1 cellular context compared by ENCODE assay signal in genomic region chr9:91422832-91423711, GRCh38.
TF ChIP-seq lines count a peak whose summit lies in the region.

No MANE protein-coding gene starts in this region.

TF ChIP-seq in GM12878, 131 proteins besides CTCF, POLR2A, EP300 and RAD21 (continued from another document):
- TF ChIP-seq, protein P1, sequence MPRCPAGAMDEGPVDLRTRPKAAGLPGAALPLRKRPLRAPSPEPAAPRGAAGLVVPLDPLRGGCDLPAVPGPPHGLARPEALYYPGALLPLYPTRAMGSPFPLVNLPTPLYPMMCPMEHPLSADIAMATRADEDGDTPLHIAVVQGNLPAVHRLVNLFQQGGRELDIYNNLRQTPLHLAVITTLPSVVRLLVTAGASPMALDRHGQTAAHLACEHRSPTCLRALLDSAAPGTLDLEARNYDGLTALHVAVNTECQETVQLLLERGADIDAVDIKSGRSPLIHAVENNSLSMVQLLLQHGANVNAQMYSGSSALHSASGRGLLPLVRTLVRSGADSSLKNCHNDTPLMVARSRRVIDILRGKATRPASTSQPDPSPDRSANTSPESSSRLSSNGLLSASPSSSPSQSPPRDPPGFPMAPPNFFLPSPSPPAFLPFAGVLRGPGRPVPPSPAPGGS (IDR thresholded peaks at IDR 0.05; ENCODE audit: borderline replicate concordance, insufficient read depth, low read depth, low read length, poor library complexity, severe bottlenecking) = peak; percentile 33
- TF ChIP-seq SREBF2 (IDR thresholded peaks at IDR 0.05; ENCODE audit: low read length) (no peak), DPF2 (IDR thresholded peaks at IDR 0.05) (no peak), POLR2AphosphoS2 (IDR thresholded peaks at IDR 0.05; ENCODE audit: low read depth, low read length) (no peak), MTA3 (IDR thresholded peaks at IDR 0.05; ENCODE audit: borderline replicate concordance, low read length) (no peak), PAX8 (IDR thresholded peaks at IDR 0.05) (no peak), ZZZ3 (IDR thresholded peaks at IDR 0.05; ENCODE audit: control insufficient read depth, insufficient read length, low read depth) (no peak), SP1 (IDR thresholded peaks at IDR 0.05; ENCODE audit: low read depth, low read length) (no peak), MLLT1 (IDR thresholded peaks at IDR 0.05) (no peak), ESRRA (IDR thresholded peaks at IDR 0.05; ENCODE audit: low read length) (no peak)
- TF ChIP-seq, protein P2, sequence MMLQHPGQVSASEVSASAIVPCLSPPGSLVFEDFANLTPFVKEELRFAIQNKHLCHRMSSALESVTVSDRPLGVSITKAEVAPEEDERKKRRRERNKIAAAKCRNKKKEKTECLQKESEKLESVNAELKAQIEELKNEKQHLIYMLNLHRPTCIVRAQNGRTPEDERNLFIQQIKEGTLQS (IDR thresholded peaks at IDR 0.05; ENCODE audit: borderline replicate concordance, extremely low read depth, low read depth, low read length) = no peak
